28 cellular contexts compared by ENCODE assay signal in genomic region chr1:113935176-113935575, GRCh38. TPM values are rescaled to one million over a fixed set of nuclear protein-coding genes. Genes with fewer than 3 reads are reported as not detected.
A peak's percentile ranks its signal among the peaks of the same experiment; 100 is the strongest.
DNase-seq lines count a peak whose midpoint lies in the region; ATAC-seq and TF ChIP-seq lines count a peak whose summit lies in the region.
"Had no signal": no experiment of that assay in that cellular context is flagged by ENCODE, and none has a peak within 500 bp of the region (broad histone marks: within the 10 kb centered on the region; RNA-seq: fewer than 3 reads in every experiment).

No MANE protein-coding gene starts in this region.

- no peaks in the 10 kb centered on the region for H3K36me3 ChIP-seq in CD4-positive, alpha-beta memory T cell (ENCODE audit: insufficient read depth, low read length)
- no peaks in the 10 kb centered on the region for H3K36me3 ChIP-seq in SK-N-SH (replicated peaks in 1 of 2; ENCODE audit: control insufficient read depth in 1 of 2, insufficient read depth in 2 of 2, low read length in 1 of 2)
- H3K36me3 ChIP-seq: cardiac muscle cell, gastrocnemius medialis had no signal

- H3K4me3 ChIP-seq in CD4-positive, alpha-beta memory T cell (ENCODE audit: low read length in 2 of 2): no peak overlapping the region
- H3K4me3 ChIP-seq in HL-60 (replicated peaks; ENCODE audit: insufficient read depth, low read length) (no peak overlapping the region), SK-N-SH (ENCODE audit: low read depth in 2 of 2, low read length in 1 of 2) (no peak overlapping the region)
- H3K4me3 ChIP-seq: cardiac muscle cell, coronary artery, esophagus squamous epithelium, gastrocnemius medialis, GM23248, hepatocyte, MG63, psoas muscle had no signal

- H2AFZ ChIP-seq in SK-N-SH (ENCODE audit: low read depth): no peak overlapping the region
- H2AFZ ChIP-seq: GM23248, hepatocyte had no signal

- no peak overlapping the region for H3K9ac ChIP-seq in SK-N-SH
- H3K9ac ChIP-seq: GM23248 had no signal

- POLR2A ChIA-PET in CD4-positive, alpha-beta memory T cell (lab: Charles Lee; ENCODE audit: partially characterized antibody): interaction anchor here (0.8 to 9.1 kb wide), 5 partner anchors 9 to 544 kb away, joined by 3 to 120 read pairs (median 4); partner anchors contain the start of gene RSBN1
- POLR2A ChIA-PET in SK-N-SH (lab: Yijun Ruan, JAX): no interaction called here

- peaks cover 95% of the 10 kb centered on the region for H3K4me1 ChIP-seq in CD4-positive, alpha-beta memory T cell (ENCODE audit: insufficient read depth, low read length)
- peaks cover 8 to 22% of the 10 kb centered on the region in 2 experiments for H3K4me1 ChIP-seq in SK-N-SH (ENCODE audit: control insufficient read depth in 1 of 2, insufficient read depth in 2 of 2, low read depth in 1 of 2, low read length in 1 of 2)

- H3K27ac ChIP-seq in CD4-positive, alpha-beta memory T cell (ENCODE audit: low read depth, low read length): no peak overlapping the region
- peak overlapping the region; percentile 32; the same call in 1 of the 2 replicates for H3K27ac ChIP-seq in HL-60 (replicated peaks)
- H3K27ac ChIP-seq in SK-N-SH (ENCODE audit: low read depth in 2 of 2, low read length in 1 of 2): no peak overlapping the region
- H3K27ac ChIP-seq: cardiac muscle cell, coronary artery, esophagus squamous epithelium, gastrocnemius medialis, GM23248, hepatocyte, psoas muscle, RWPE1, VCaP had no signal

- CTCF ChIA-PET in CD4-positive, alpha-beta memory T cell (lab: Charles Lee; ENCODE audit: partially characterized antibody): interaction anchor here (0.9 to 8.3 kb wide), 4 partner anchors 11 to 116 kb away, joined by 3 to 98 read pairs (median 3); no protein-coding TSS in a partner anchor
- CTCF ChIA-PET in SK-N-SH (lab: Yijun Ruan, JAX): interaction anchor here (1.1 to 1.4 kb wide), 2 partner anchors 14 to 28 kb away, joined by 4 to 6 read pairs; no protein-coding TSS in a partner anchor

- TF ChIP-seq CTCF in HL-60 (IDR thresholded peaks at IDR 0.05; ENCODE audit: insufficient read depth, low read length) (no peak), SK-N-SH (IDR thresholded peaks at IDR 0.05) (no peak)

- peak overlapping the region in 5 of 8 donors; percentile 26 to 62 (median 39) for H3K4me3 Mint-ChIP-seq in CD4-positive, alpha-beta memory T cell
- peak overlapping the region in 1 of 2 donors; percentile 56 for H3K4me3 Mint-ChIP-seq in effector memory CD8-positive, alpha-beta T cell
- H3K4me3 Mint-ChIP-seq: activated naive CD4-positive, alpha-beta T cell treated with anti-CD3 and anti-CD28 coated beads, Interleukin-2, amount 10 ng/mL, durations not matched to agents 7 days and 5 days; endodermal cell; memory B cell; T-helper 2 cell treated with Interferon-gamma antibody and Interleukin-4, amounts not matched to agents 5 μg/mL and 100 μg/mL, for 36 hours; type B pancreatic cell had no signal

- no peaks in the 10 kb centered on the region for H3K27me3 ChIP-seq in CD4-positive, alpha-beta memory T cell (ENCODE audit: insufficient read depth, low read length)
- H3K27me3 ChIP-seq in HL-60 (ENCODE audit: insufficient read depth, poor library complexity, severe bottlenecking) (no peaks in the 10 kb centered on the region), SK-N-SH (ENCODE audit: insufficient read depth) (no peaks in the 10 kb centered on the region)
- H3K27me3 ChIP-seq: cardiac muscle cell, esophagus squamous epithelium, gastrocnemius medialis, hepatocyte, MG63 had no signal

- TF ChIP-seq EP300 in SK-N-SH (IDR thresholded peaks at IDR 0.05; ENCODE audit: borderline replicate concordance in 1 of 2, low read depth in 1 of 2, low read length in 1 of 2): no peak

- DNase-seq in CD4-positive, alpha-beta memory T cell: no peak
- no peak for DNase-seq in HL-60 (ENCODE audit: low read depth in 1 of 2, low spot score in 1 of 2)
- no peak for DNase-seq in effector memory CD8-positive, alpha-beta T cell
- DNase-seq in SK-N-SH: no peak
- DNase-seq: activated naive CD4-positive, alpha-beta T cell treated with anti-CD3 and anti-CD28 coated beads, Interleukin-2, amount 10 ng/mL, durations not matched to agents 7 days and 5 days; activated T-cell treated with anti-CD3 and anti-CD28 coated beads for 4 hours; aorta; Caco-2; DMS79 treated with DMSO at 0.1 percent for 48 hours; endodermal cell; esophagus squamous epithelium; gastrocnemius medialis; GM23248; MG63; NCI-H1417 treated with DMSO at 0.1 percent for 48 hours; NCI-H2081 treated with DMSO at 0.1 percent for 48 hours; NCI-H345; NCI-H748 treated with DMSO at 0.1 percent for 48 hours; psoas muscle had no signal

- no peak for ATAC-seq in effector memory CD8-positive, alpha-beta T cell (replicated peaks)
- no peak for ATAC-seq in GM21423 (IDR thresholded peaks at IDR 0.05; ENCODE audit: unreplicated experiment)
- ATAC-seq: gastrocnemius medialis, psoas muscle had no signal

- H3K4me2 ChIP-seq in SK-N-SH: no peak overlapping the region
- H3K4me2 ChIP-seq: hepatocyte had no signal

- peaks cover 97% of the 10 kb centered on the region for H3K79me2 ChIP-seq in SK-N-SH (ENCODE audit: insufficient read depth)

- no peaks in the 10 kb centered on the region for H3K9me3 ChIP-seq in CD4-positive, alpha-beta memory T cell (ENCODE audit: control insufficient read depth in 1 of 2, low read length in 2 of 2)
- H3K9me3 ChIP-seq in SK-N-SH: no peaks in the 10 kb centered on the region
- H3K9me3 ChIP-seq: Caco-2, esophagus squamous epithelium, gastrocnemius medialis, MG63, psoas muscle had no signal

- intact Hi-C loops in CD4-positive, alpha-beta memory T cell (cut with micrococcal nuclease): no loop called here

- peak overlapping the region; percentile 61 to 84 (median 73) for H3K27ac Mint-ChIP-seq in CD4-positive, alpha-beta memory T cell
- H3K27ac Mint-ChIP-seq in effector memory CD8-positive, alpha-beta T cell: peak overlapping the region; percentile 24 to 44
- H3K27ac Mint-ChIP-seq: endodermal cell, memory B cell, type B pancreatic cell had no signal

- peaks cover 0 to 7% (median 0%) of the 10 kb centered on the region in 8 donors for H3K9me3 Mint-ChIP-seq in CD4-positive, alpha-beta memory T cell
- no peaks in the 10 kb centered on the region for H3K9me3 Mint-ChIP-seq in effector memory CD8-positive, alpha-beta T cell
- H3K9me3 Mint-ChIP-seq: activated naive CD4-positive, alpha-beta T cell treated with anti-CD3 and anti-CD28 coated beads, Interleukin-2, amount 10 ng/mL, durations not matched to agents 7 days and 5 days; memory B cell; T-helper 2 cell treated with Interferon-gamma antibody and Interleukin-4, amounts not matched to agents 5 μg/mL and 100 μg/mL, for 36 hours; type B pancreatic cell had no signal

- no peaks in the 10 kb centered on the region for H3K27me3 Mint-ChIP-seq in CD4-positive, alpha-beta memory T cell
- no peaks in the 10 kb centered on the region for H3K27me3 Mint-ChIP-seq in effector memory CD8-positive, alpha-beta T cell
- H3K27me3 Mint-ChIP-seq: activated naive CD4-positive, alpha-beta T cell treated with anti-CD3 and anti-CD28 coated beads, Interleukin-2, amount 10 ng/mL, durations not matched to agents 7 days and 5 days; memory B cell; type B pancreatic cell had no signal

- 100% methylated on average over 1 of the region's 1 CpG for WGBS in SK-N-SH (ENCODE audit: low lambda C conversion rate)

- H3K4me1 Mint-ChIP-seq in CD4-positive, alpha-beta memory T cell: peaks cover 63 to 95% (median 81%) of the 10 kb centered on the region in 4 donors
- H3K4me1 Mint-ChIP-seq in effector memory CD8-positive, alpha-beta T cell (ENCODE audit: low read depth in 2 of 2): peaks cover 58 to 83% of the 10 kb centered on the region in 2 donors

- no peaks in the 10 kb centered on the region for H3F3A ChIP-seq in SK-N-SH (replicated peaks; ENCODE audit: insufficient read depth)

- H3K9me2 ChIP-seq in SK-N-SH: no peaks in the 10 kb centered on the region

- peaks cover 94% of the 10 kb centered on the region for H4K20me1 ChIP-seq in SK-N-SH (ENCODE audit: insufficient read depth)

- H3K36me3 Mint-ChIP-seq in CD4-positive, alpha-beta memory T cell: peaks cover 3 to 24% of the 10 kb centered on the region in 2 donors
- peaks cover 62% of the 10 kb centered on the region for H3K36me3 Mint-ChIP-seq in effector memory CD8-positive, alpha-beta T cell (ENCODE audit: insufficient read depth)
- H3K36me3 Mint-ChIP-seq: type B pancreatic cell had no signal

- no peak for TF ChIP-seq RAD21 in SK-N-SH (IDR thresholded peaks at IDR 0.05; ENCODE audit: low read length)

TF ChIP-seq in SK-N-SH, 30 proteins besides CTCF, POLR2A, EP300 and RAD21 (continues in another document):
- TF ChIP-seq YY1 (IDR thresholded peaks at IDR 0.05; ENCODE audit: low read depth): no peak

RNA-seq across cellular contexts. Expression of gene HIPK1, which starts 6.1 kb away (rescaled TPM):
- total RNA-seq in CD4-positive, alpha-beta memory T cell: 100 to 1,000 TPM; 107 to 110 TPM
- 10 to 100 TPM in 1 of 2 donors, 1 to 10 TPM in 1; 4.4 to 17.1 TPM for polyA plus RNA-seq in CD4-positive, alpha-beta memory T cell
- 7.1 and 10.1 TPM in 2 replicates for polyA plus RNA-seq in SK-N-SH (2012; rRNA removed)
- 7.2 and 8.1 TPM in 2 replicates for polyA plus RNA-seq in SK-N-SH (2012; cell fraction: cytosol; rRNA removed)
- polyA plus RNA-seq in SK-N-SH (2012; cell fraction: nucleus; rRNA removed): 10.4 and 18.9 TPM in 2 replicates

RNA-seq across cellular contexts. Expression of gene DCLRE1B, which starts 30.1 kb away (rescaled TPM):
- total RNA-seq in CD4-positive, alpha-beta memory T cell: 1 to 10 TPM; 5.1 to 5.4 TPM
- 1 to 10 TPM; 2.8 to 5.3 TPM for polyA plus RNA-seq in CD4-positive, alpha-beta memory T cell
- 3.0 and 3.3 TPM in 2 replicates for polyA plus RNA-seq in SK-N-SH (2012; rRNA removed)
- polyA plus RNA-seq in SK-N-SH (2012; cell fraction: cytosol; rRNA removed): 2.6 and 3.3 TPM in 2 replicates
- polyA plus RNA-seq in SK-N-SH (2012; cell fraction: nucleus; rRNA removed): 1.3 and 1.5 TPM in 2 replicates

RNA-seq across cellular contexts. Expression of gene AP4B1, which starts 30.6 kb away (rescaled TPM):
- total RNA-seq in CD4-positive, alpha-beta memory T cell: 10 to 100 TPM; 74.5 to 75.5 TPM
- polyA plus RNA-seq in CD4-positive, alpha-beta memory T cell: 10 to 100 TPM in 1 of 2 donors, 1 to 10 TPM in 1; 8.9 to 12.9 TPM
- 11.5 and 16.8 TPM in 2 replicates for polyA plus RNA-seq in SK-N-SH (2012; rRNA removed)
- polyA plus RNA-seq in SK-N-SH (2012; cell fraction: cytosol; rRNA removed): 7.7 and 8.1 TPM in 2 replicates
- 41.9 and 60.0 TPM in 2 replicates for polyA plus RNA-seq in SK-N-SH (2012; cell fraction: nucleus; rRNA removed)

RNA-seq across cellular contexts. Expression of gene OLFML3, which starts 44.1 kb away (rescaled TPM):
- under 1 TPM; 0.42 to 0.70 TPM for total RNA-seq in CD4-positive, alpha-beta memory T cell
- not detected for polyA plus RNA-seq in CD4-positive, alpha-beta memory T cell
- polyA plus RNA-seq in SK-N-SH (2012; rRNA removed): 26.1 and 28.3 TPM in 2 replicates
- polyA plus RNA-seq in SK-N-SH (2012; cell fraction: cytosol; rRNA removed): 20.6 and 25.1 TPM in 2 replicates
- polyA plus RNA-seq in SK-N-SH (2012; cell fraction: nucleus; rRNA removed): 13.4 and 19.7 TPM in 2 replicates

RNA-seq across cellular contexts. Expression of gene BCL2L15, which starts 47.8 kb away (rescaled TPM):
- total RNA-seq in CD4-positive, alpha-beta memory T cell: 1 to 10 TPM; 1.3 to 2.1 TPM
- polyA plus RNA-seq in CD4-positive, alpha-beta memory T cell: 1 to 10 TPM in 1 of 2 donors, under 1 TPM in 1; 0.75 to 1.3 TPM
- 0.02 and 0.05 TPM in 2 replicates for polyA plus RNA-seq in SK-N-SH (2012; rRNA removed)
- polyA plus RNA-seq in SK-N-SH (2012; cell fraction: cytosol; rRNA removed): under 0.01 and 0.01 TPM in 2 replicates
- polyA plus RNA-seq in SK-N-SH (2012; cell fraction: nucleus; rRNA removed): 0.42 and 0.66 TPM in 2 replicates
- polyA plus RNA-seq: GM23248 had no signal
